3 cellular contexts compared by ENCODE assay signal in genomic region chr19:46323227-46323626, GRCh38. TPM values are rescaled to one million over a fixed set of nuclear protein-coding genes. Genes with fewer than 3 reads are reported as not detected.
"Had no signal": no experiment of that assay in that cellular context is flagged by ENCODE, and none has a peak within 500 bp of the region (broad histone marks: within the 10 kb centered on the region; RNA-seq: fewer than 3 reads in every experiment).

No MANE protein-coding gene starts in this region.

RNA-seq across cellular contexts. Expression of gene HIF3A, which starts 26.4 kb away (rescaled TPM):
- total RNA-seq: HT-29, HT1080, IMR-90 had no signal
